In genomic region chr5:134594336-134594735, GRCh38 we compare ENCODE assay signal across 1 cellular context.
TF ChIP-seq lines count a peak whose summit lies in the region.

No MANE protein-coding gene starts in this region.

TF ChIP-seq in HepG2, 621 proteins besides CTCF, POLR2A, EP300 and RAD21 (continued from another document and continues in another):
- no peak for TF ChIP-seq SMARCE1 (IDR thresholded peaks at IDR 0.05; ENCODE audit: borderline replicate concordance)
- no peak for TF ChIP-seq ZNF10 (CRISPR knock-in tag; IDR thresholded peaks at IDR 0.05; ENCODE audit: borderline replicate concordance, low read depth)
- no peak for TF ChIP-seq ZFP82 (CRISPR knock-in tag; IDR thresholded peaks at IDR 0.05; ENCODE audit: borderline replicate concordance)
- peak; percentile 64 for TF ChIP-seq NR2C2 (CRISPR knock-in tag; IDR thresholded peaks at IDR 0.05; ENCODE audit: borderline replicate concordance)
- no peak for TF ChIP-seq TFE3 (CRISPR knock-in tag; IDR thresholded peaks at IDR 0.05)
- TF ChIP-seq GATA4 (IDR thresholded peaks at IDR 0.05; ENCODE audit: borderline replicate concordance, low read depth): no peak
- no peak for TF ChIP-seq RCOR2 (CRISPR knock-in tag; IDR thresholded peaks at IDR 0.05)
- TF ChIP-seq ZNF18 (CRISPR knock-in tag; IDR thresholded peaks at IDR 0.05; ENCODE audit: insufficient replicate concordance): no peak
- TF ChIP-seq TFDP2 (CRISPR knock-in tag; IDR thresholded peaks at IDR 0.05): no peak
- no peak for TF ChIP-seq ZNF251 (CRISPR knock-in tag; IDR thresholded peaks at IDR 0.05)
- no peak for TF ChIP-seq SALL2 (CRISPR knock-in tag; IDR thresholded peaks at IDR 0.05)
- TF ChIP-seq SP1 (IDR thresholded peaks at IDR 0.05): no peak
- no peak for TF ChIP-seq SP1 (CRISPR knock-in tag; IDR thresholded peaks at IDR 0.05)
- no peak for TF ChIP-seq E2F5 (CRISPR knock-in tag; conservative IDR thresholded peaks at IDR 0.05)
- TF ChIP-seq ZNF234 (CRISPR knock-in tag; conservative IDR thresholded peaks at IDR 0.05): no peak
- 0 out of 2 replicates have a peak, but pooled peaks have one; percentile 36 for TF ChIP-seq KDM1A (CRISPR knock-in tag; IDR thresholded peaks at IDR 0.05)
- TF ChIP-seq ZNF543 (CRISPR knock-in tag; IDR thresholded peaks at IDR 0.05): no peak
- TF ChIP-seq XBP1 (CRISPR knock-in tag; IDR thresholded peaks at IDR 0.05): no peak
- TF ChIP-seq KLF9 (CRISPR knock-in tag; IDR thresholded peaks at IDR 0.05; ENCODE audit: low read depth): no peak
- TF ChIP-seq RXRB (CRISPR knock-in tag; IDR thresholded peaks at IDR 0.05; ENCODE audit: borderline replicate concordance): peak; percentile 64
- no peak for TF ChIP-seq ZNF33B (CRISPR knock-in tag; IDR thresholded peaks at IDR 0.05)
- TF ChIP-seq ZNF224 (CRISPR knock-in tag; IDR thresholded peaks at IDR 0.05): no peak
- TF ChIP-seq BCL6 (CRISPR knock-in tag; IDR thresholded peaks at IDR 0.05): 0 out of 2 replicates have a peak, but pooled peaks have one; percentile 39
- no peak for TF ChIP-seq CC2D1A (CRISPR knock-in tag; IDR thresholded peaks at IDR 0.05)
- no peak for TF ChIP-seq AHDC1 (CRISPR knock-in tag; IDR thresholded peaks at IDR 0.05; ENCODE audit: borderline replicate concordance)
- 0 out of 2 replicates have a peak, but pooled peaks have one; percentile 13 for TF ChIP-seq ZBTB33 (CRISPR knock-in tag; IDR thresholded peaks at IDR 0.05)
- no peak for TF ChIP-seq ZFY (CRISPR knock-in tag; IDR thresholded peaks at IDR 0.05)
- no peak for TF ChIP-seq MTF1 (CRISPR knock-in tag; IDR thresholded peaks at IDR 0.05)
- TF ChIP-seq ZNF580 (CRISPR knock-in tag; IDR thresholded peaks at IDR 0.05; ENCODE audit: borderline replicate concordance, low read depth): no peak
- no peak for TF ChIP-seq CHD4 (IDR thresholded peaks at IDR 0.05; ENCODE audit: borderline replicate concordance, low read length)
- TF ChIP-seq ZNF138 (CRISPR knock-in tag; IDR thresholded peaks at IDR 0.05; ENCODE audit: low read depth): no peak
- no peak for TF ChIP-seq GRHL1 (CRISPR knock-in tag; conservative IDR thresholded peaks at IDR 0.05)
- no peak for TF ChIP-seq GTF2F1 (IDR thresholded peaks at IDR 0.05; ENCODE audit: low read length)
- TF ChIP-seq ZC3H4 (CRISPR knock-in tag; IDR thresholded peaks at IDR 0.05; ENCODE audit: borderline replicate concordance): no peak
- TF ChIP-seq ZMYM2 (CRISPR knock-in tag; IDR thresholded peaks at IDR 0.05): 0 out of 2 replicates have a peak, but pooled peaks have one; percentile 48
- TF ChIP-seq ZBTB8A (CRISPR knock-in tag; IDR thresholded peaks at IDR 0.05; ENCODE audit: borderline replicate concordance, low read depth): no peak
- TF ChIP-seq CHD2 (IDR thresholded peaks at IDR 0.05; ENCODE audit: low read depth, low read length): no peak
- TF ChIP-seq ZNF235 (CRISPR knock-in tag; IDR thresholded peaks at IDR 0.05; ENCODE audit: borderline replicate concordance): no peak
- TF ChIP-seq MNT (IDR thresholded peaks at IDR 0.05): no peak
- TF ChIP-seq TAF1 (CRISPR knock-in tag; IDR thresholded peaks at IDR 0.05): no peak
- no peak for TF ChIP-seq ATF7-NPFF (CRISPR knock-in tag; IDR thresholded peaks at IDR 0.05; ENCODE audit: low read depth)
- TF ChIP-seq ZNF788 (CRISPR knock-in tag; IDR thresholded peaks at IDR 0.05; ENCODE audit: borderline replicate concordance): no peak
- no peak for TF ChIP-seq RBAK (CRISPR knock-in tag; IDR thresholded peaks at IDR 0.05)
- no peak for TF ChIP-seq SRSF4 (IDR thresholded peaks at IDR 0.05; ENCODE audit: low read depth, low read length, poor library complexity, severe bottlenecking)
- no peak for TF ChIP-seq ZNF207 (IDR thresholded peaks at IDR 0.05; ENCODE audit: borderline replicate concordance)
- no peak; the same call in 1 of the 2 replicates for TF ChIP-seq ZBTB26 (CRISPR knock-in tag; IDR thresholded peaks at IDR 0.05; ENCODE audit: borderline replicate concordance)
- no peak for TF ChIP-seq ZNF501 (CRISPR knock-in tag; IDR thresholded peaks at IDR 0.05)
- TF ChIP-seq TEF (CRISPR knock-in tag; IDR thresholded peaks at IDR 0.05): no peak
- no peak for TF ChIP-seq MLLT10 (CRISPR knock-in tag; IDR thresholded peaks at IDR 0.05)
- TF ChIP-seq ZNF510 (CRISPR knock-in tag; IDR thresholded peaks at IDR 0.05; ENCODE audit: low read depth): no peak
